2 cellular contexts compared by ENCODE assay signal in the genomic region with DNA sequence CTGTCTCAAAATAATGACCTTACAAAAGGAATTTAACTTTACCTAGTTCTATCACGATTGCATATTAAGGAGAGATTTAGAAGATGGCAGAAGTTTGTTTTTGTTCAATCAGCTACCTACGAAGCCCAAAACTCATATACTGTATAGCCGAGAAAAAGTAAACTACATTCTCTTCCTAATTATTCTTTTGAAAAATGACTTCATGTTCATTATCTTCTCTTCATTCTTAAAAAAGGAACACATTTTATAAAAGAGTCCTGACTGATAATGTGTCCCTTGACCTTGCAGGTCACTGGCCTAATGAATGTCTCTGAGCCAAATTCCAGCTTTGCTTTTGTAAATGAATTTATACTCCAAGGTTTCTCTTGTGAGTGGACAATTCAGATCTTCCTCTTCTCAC. TPM values are rescaled to one million over a fixed set of nuclear protein-coding genes. Genes with fewer than 3 reads are reported as not detected.
"Had no signal": no experiment of that assay in that cellular context is flagged by ENCODE, and none has a peak within 500 bp of the region (broad histone marks: within the 10 kb centered on the region; RNA-seq: fewer than 3 reads in every experiment).

TSS of gene OR11H1 (plus strand) at position 301 of the 400 bp plus-strand sequence. CDS start at position 301, 0 bp downstream.

RNA-seq across cellular contexts. Expression of gene OR11H1, which starts in this region (rescaled TPM):
- total RNA-seq: G401, GM12878 had no signal
- polyA plus RNA-seq: GM12878 had no signal
